ENCODE assay signal across 7 cellular contexts in genomic region chr11:60905047-60905446, GRCh38. TPM values are rescaled to one million over a fixed set of nuclear protein-coding genes. Genes with fewer than 3 reads are reported as not detected.
DNase-seq lines count a peak whose midpoint lies in the region; ATAC-seq and TF ChIP-seq lines count a peak whose summit lies in the region.

No MANE protein-coding gene starts in this region.

- H3K79me2 ChIP-seq in OCI-LY7 (ENCODE audit: insufficient read depth, low read depth, low read length), result peaks cover 35% of the 10 kb centered on the region

- H3K27ac ChIP-seq in OCI-LY7 (ENCODE audit: low read depth, low read length, poor library complexity, severe bottlenecking) (peak overlapping the region; percentile 87), gastrocnemius medialis (peak overlapping the region; percentile 90 to 100 (median 98))

- TSS peak; percentile 72 for BruUV-seq in OCI-LY7 (replicated peaks; lab: Mats Ljungman, UMichigan)

- DNase-seq in GM12864 (ENCODE audit: low read depth), result no peak
- no peak for DNase-seq in OCI-LY7 (ENCODE audit: low spot score)
- DNase-seq in epithelial cell of esophagus (ENCODE audit: low read depth), result peak; percentile 36
- DNase-seq in gastrocnemius medialis, result no peak
- no peak for DNase-seq in A172 (ENCODE audit: low spot score)
- DNase-seq in NOMO-1 treated with dmso at 0.1 percent for 144 hours (lab: John Stamatoyannopoulos, UW; ENCODE audit: unreplicated experiment), result no peak

- H3K4me2 ChIP-seq in OCI-LY7 (ENCODE audit: low read length), result peak overlapping the region; percentile 98

- no peak overlapping the region for H2AFZ ChIP-seq in OCI-LY7 (ENCODE audit: low read length)

- H3K27me3 ChIP-seq in gastrocnemius medialis, result no peaks in the 10 kb centered on the region

- CTCF ChIA-PET in OCI-LY7 (lab: Charles Lee; ENCODE audit: unreplicated experiment), result interaction anchor here (2.7 kb wide), 1 partner anchor 10 kb away, joined by 17 read pairs; the partner anchor contains the start of gene TMEM109

- H3K4me1 ChIP-seq in OCI-LY7 (ENCODE audit: insufficient read depth, low read length, poor library complexity, severe bottlenecking), result peaks cover 30% of the 10 kb centered on the region
- H3K4me1 ChIP-seq in gastrocnemius medialis, result peaks cover 24 to 28% of the 10 kb centered on the region in 2 donors

- no peak for TF ChIP-seq POLR2A in gastrocnemius medialis (IDR thresholded peaks at IDR 0.05)

- peaks cover 30% of the 10 kb centered on the region for H4K20me1 ChIP-seq in OCI-LY7 (ENCODE audit: insufficient read depth, low read length)

- ATAC-seq in gastrocnemius medialis, result no peak
- ATAC-seq in HG02610 (IDR thresholded peaks at IDR 0.05; ENCODE audit: unreplicated experiment), result no peak

- in situ Hi-C loops in gastrocnemius medialis (cut with MboI; ENCODE audit: low sequenced_read_pairs in 4 of 4), result loop anchor here in 1 of 4 donors (25.0 kb wide), 1 partner anchor 257 kb away; the partner anchor contains the start of gene VPS37C

- peaks cover 12% of the 10 kb centered on the region for H3K9me3 ChIP-seq in OCI-LY7 (ENCODE audit: low read length)
- no peaks in the 10 kb centered on the region for H3K9me3 ChIP-seq in gastrocnemius medialis

- H3K9me2 ChIP-seq in OCI-LY7 (ENCODE audit: insufficient read depth, low read length), result no peaks in the 10 kb centered on the region

- H3K4me3 ChIP-seq in GM12864 (ENCODE audit: low read depth, low read length) (peak overlapping the region; percentile 87), OCI-LY7 (ENCODE audit: low read depth, low read length, poor library complexity, severe bottlenecking) (peak overlapping the region; percentile 94), epithelial cell of esophagus (ENCODE audit: low read length) (peak overlapping the region; percentile 96), gastrocnemius medialis (peak overlapping the region; percentile 78 to 100 (median 94))

- intact Hi-C loops in OCI-LY7 (cut with micrococcal nuclease; ENCODE audit: unreplicated experiment) (no loop called here), gastrocnemius medialis (cut with DNase I; ENCODE audit: low total_unique reads) (no loop called here)

- TF ChIP-seq CTCF in GM12864 (IDR thresholded peaks at IDR 0.05; ENCODE audit: low read depth, low read length, missing control alignments) (no peak), OCI-LY7 (conservative IDR thresholded peaks at IDR 0.05; ENCODE audit: low read length) (no peak), epithelial cell of esophagus (IDR thresholded peaks at IDR 0.05; ENCODE audit: insufficient read depth, low read depth, low read length, missing control alignments) (no peak), gastrocnemius medialis (IDR thresholded peaks at IDR 0.05 in 4 of 5, conservative IDR thresholded peaks at IDR 0.05 in 1 of 5) (no peak)

- H3K36me3 ChIP-seq in OCI-LY7 (ENCODE audit: insufficient read depth, low read length), result peaks cover 66% of the 10 kb centered on the region
- peaks cover 0 to 33% of the 10 kb centered on the region in 2 donors for H3K36me3 ChIP-seq in gastrocnemius medialis

- POLR2A ChIA-PET in OCI-LY7 (lab: Charles Lee), result interaction anchor here (0.6 to 3.1 kb wide), 6 partner anchors 8 to 87 kb away, joined by 3 to 21 read pairs (median 4); partner anchors contain the start of gene TMEM109

RNA-seq across cellular contexts. Expression of gene PRPF19, which starts 1.3 kb away (rescaled TPM):
- 95.2 and 120 TPM in 2 replicates for total RNA-seq in OCI-LY7 (2014; rRNA removed; shearing (Covaris generic))
- total RNA-seq in OCI-LY7 (2022) (135 and 153 TPM in 2 replicates), gastrocnemius medialis (10 to 100 TPM; 55.5 to 75.6 (median 71.9) TPM)
- total RNA-seq in A172 (2014; rRNA removed; shearing (Covaris generic)), result 56.3 and 63.7 TPM in 2 replicates

RNA-seq across cellular contexts. Expression of gene TMEM109, which starts 8.9 kb away (rescaled TPM):
- total RNA-seq in OCI-LY7 (2014; rRNA removed; shearing (Covaris generic)), result 57.0 and 62.4 TPM in 2 replicates
- total RNA-seq in OCI-LY7 (2022) (67.8 and 68.6 TPM in 2 replicates), gastrocnemius medialis (100 to 1,000 TPM in 2 of 4 donors, 10 to 100 TPM in 2; 56.5 to 105 (median 82.6) TPM)
- total RNA-seq in A172 (2014; rRNA removed; shearing (Covaris generic)), result 46.9 and 92.9 TPM in 2 replicates

RNA-seq across cellular contexts. Expression of gene TMEM132A, which starts 19.2 kb away (rescaled TPM):
- 5.0 and 8.9 TPM in 2 replicates for total RNA-seq in OCI-LY7 (2014; rRNA removed; shearing (Covaris generic))
- total RNA-seq in OCI-LY7 (2022) (5.5 and 7.5 TPM in 2 replicates), gastrocnemius medialis (1 to 10 TPM; 2.5 to 3.7 (median 3.1) TPM)
- 132 and 170 TPM in 2 replicates for total RNA-seq in A172 (2014; rRNA removed; shearing (Covaris generic))

RNA-seq across cellular contexts. Expression of gene ZP1, which starts 37.7 kb away (rescaled TPM):
- not detected in 2 replicates for total RNA-seq in OCI-LY7 (2014; rRNA removed; shearing (Covaris generic))
- total RNA-seq in OCI-LY7 (2022) (not detected in 2 replicates), gastrocnemius medialis (not detected)
- 0.05 and 1.1 TPM in 2 replicates for total RNA-seq in A172 (2014; rRNA removed; shearing (Covaris generic))

RNA-seq across cellular contexts. Expression of gene SLC15A3, which starts 46.9 kb away (rescaled TPM):
- 7.2 and 12.6 TPM in 2 replicates for total RNA-seq in OCI-LY7 (2014; rRNA removed; shearing (Covaris generic))
- 41.4 and 43.9 TPM in 2 replicates for total RNA-seq in OCI-LY7 (2022)
- total RNA-seq in gastrocnemius medialis, result 1 to 10 TPM; 2.8 to 6.9 (median 6.0) TPM
- total RNA-seq in A172 (2014; rRNA removed; shearing (Covaris generic)), result 6.5 and 9.9 TPM in 2 replicates

Comparison
In these comparisons a context has a peak if more than half of its experiments do, and no peak if none do; other contexts are left out.
1. RNA of gene TMEM132A, which starts 19.2 kb away (total RNA-seq): 132 to 170 TPM in A172; 5.0 to 8.9 TPM in OCI-LY7 and 2.5 to 3.7 TPM in gastrocnemius medialis; every median in the first group is over 10 times any median in the second.
2. Peak in every context shown above with its lines, with median percentiles within 50 percentile points of each other: H3K4me3 ChIP-seq.